ENCODE assay signal across 4 cellular contexts in the genomic region with DNA sequence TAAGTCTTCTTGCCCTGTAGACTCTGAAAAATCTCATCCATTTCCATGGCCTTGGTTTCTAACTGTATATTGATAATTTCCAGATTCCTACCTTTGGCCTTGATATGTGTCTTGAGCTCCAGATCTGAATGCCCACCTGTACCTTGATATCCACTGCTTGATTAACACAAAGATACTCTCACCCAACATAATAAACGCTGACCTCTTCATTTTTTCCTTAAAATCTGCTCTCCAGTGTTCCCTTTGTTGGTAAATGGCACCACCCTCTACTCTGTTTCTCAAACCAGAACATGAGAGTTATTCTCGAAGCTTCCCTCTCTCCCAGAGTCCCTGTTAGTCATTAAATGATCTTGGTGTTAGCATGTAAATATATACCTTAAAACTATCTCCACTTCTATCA.
TF ChIP-seq lines count a peak whose summit lies in the region.

No MANE protein-coding gene starts in this region.

TF ChIP-seq in HepG2, 621 proteins besides CTCF, POLR2A, EP300 and RAD21:
- peak; percentile 80 for TF ChIP-seq MAFF (IDR thresholded peaks at IDR 0.05; ENCODE audit: low read depth, low read length)
- no peak for TF ChIP-seq FOXA1 (IDR thresholded peaks at IDR 0.05)
- no peak for TF ChIP-seq FOXA1 (CRISPR knock-in tag; IDR thresholded peaks at IDR 0.05)
- TF ChIP-seq CHD2 (IDR thresholded peaks at IDR 0.05; ENCODE audit: low read depth, low read length) = no peak
- no peak for TF ChIP-seq FOXA3 (CRISPR knock-in tag; IDR thresholded peaks at IDR 0.05)
- TF ChIP-seq NR2F6 (IDR thresholded peaks at IDR 0.05) = no peak
- no peak for TF ChIP-seq NR2F6 (CRISPR knock-in tag; IDR thresholded peaks at IDR 0.05)
- TF ChIP-seq MAFK (conservative IDR thresholded peaks at IDR 0.05 in 1 of 2, IDR thresholded peaks at IDR 0.05 in 1 of 2; ENCODE audit: low read length in 2 of 2) = peak; percentile 77 to 89
- TF ChIP-seq ATF5 (CRISPR knock-in tag; IDR thresholded peaks at IDR 0.05; ENCODE audit: low read depth) = no peak
- TF ChIP-seq NR2C2 (CRISPR knock-in tag; IDR thresholded peaks at IDR 0.05; ENCODE audit: borderline replicate concordance) = no peak
- no peak for TF ChIP-seq GFI1 (CRISPR knock-in tag; IDR thresholded peaks at IDR 0.05; ENCODE audit: borderline replicate concordance)
TF ChIP-seq in HepG2: peak in this region for 2.

TF ChIP-seq in A549, 52 proteins besides CTCF, POLR2A, EP300 and RAD21:
- no peak for TF ChIP-seq HOXB13 (CRISPR knock-in tag; IDR thresholded peaks at IDR 0.05; ENCODE audit: low read depth)
- peak; percentile 80 for TF ChIP-seq MAFK (IDR thresholded peaks at IDR 0.05; ENCODE audit: partially characterized antibody)

TF ChIP-seq in IMR-90, 13 proteins besides CTCF, POLR2A, EP300 and RAD21:
- TF ChIP-seq SMC3 (IDR thresholded peaks at IDR 0.05; ENCODE audit: low read depth, low read length) = no peak
- peak; percentile 78 for TF ChIP-seq MAFK (IDR thresholded peaks at IDR 0.05; ENCODE audit: low read depth, low read length)
- no peak for TF ChIP-seq CHD1 (IDR thresholded peaks at IDR 0.05; ENCODE audit: low read depth, low read length)
- no peak for TF ChIP-seq RFX5 (IDR thresholded peaks at IDR 0.05; ENCODE audit: low read depth, low read length)

TF ChIP-seq in K562, 482 proteins besides CTCF, POLR2A, EP300 and RAD21:
- TF ChIP-seq MAFG (tag; conservative IDR thresholded peaks at IDR 0.05) = 0 out of 2 replicates have a peak, but pooled peaks have one; percentile 4
- TF ChIP-seq MLX (CRISPR knock-in tag; conservative IDR thresholded peaks at IDR 0.05) = no peak
- peak; percentile 23; the same call in 1 of the 2 replicates for TF ChIP-seq C11orf30 (IDR thresholded peaks at IDR 0.05; ENCODE audit: low read depth)
- TF ChIP-seq ZNF316 (IDR thresholded peaks at IDR 0.05) = peak; percentile 44; the same call in 1 of the 2 replicates
- TF ChIP-seq HOXB6 (CRISPR knock-in tag; IDR thresholded peaks at IDR 0.05; ENCODE audit: borderline replicate concordance) = no peak
- TF ChIP-seq ZNF518B (CRISPR knock-in tag; IDR thresholded peaks at IDR 0.05) = no peak
- TF ChIP-seq TFAP4 (CRISPR knock-in tag; IDR thresholded peaks at IDR 0.05; ENCODE audit: borderline replicate concordance) = no peak
- TF ChIP-seq SMARCB1 (IDR thresholded peaks at IDR 0.05; ENCODE audit: insufficient read length, low read depth) = no peak
- TF ChIP-seq RFX1 (IDR thresholded peaks at IDR 0.05) = no peak
- TF ChIP-seq GTF2F1 (IDR thresholded peaks at IDR 0.05; ENCODE audit: low read depth, low read length) = no peak
